ENCODE assay signal across 15 cellular contexts in the genomic region with DNA sequence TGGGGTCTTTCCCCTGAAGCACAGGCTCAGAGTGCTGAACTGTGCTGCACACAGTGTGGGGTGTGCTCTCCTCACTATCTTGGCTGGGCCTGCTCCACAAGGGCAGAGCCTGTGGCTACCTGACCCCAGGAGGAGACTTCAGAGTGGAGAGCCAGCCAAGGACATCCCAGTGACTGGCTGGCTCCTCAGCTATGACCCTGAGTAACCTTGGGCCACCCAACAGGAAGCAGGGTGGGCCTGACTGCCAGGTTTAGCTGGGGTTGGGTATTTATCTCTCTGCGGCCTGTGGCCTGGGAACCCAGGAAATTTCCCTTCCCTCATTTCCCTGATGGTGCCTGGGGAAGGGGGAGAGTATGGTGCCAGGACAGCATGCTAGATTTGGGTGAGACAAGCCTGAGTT. TPM values are rescaled to one million over a fixed set of nuclear protein-coding genes. Genes with fewer than 3 reads are reported as not detected.
DNase-seq lines count a peak whose midpoint lies in the region; ATAC-seq and TF ChIP-seq lines count a peak whose summit lies in the region.
"Had no signal": no experiment of that assay in that cellular context is flagged by ENCODE, and none has a peak within 500 bp of the region (broad histone marks: within the 10 kb centered on the region; RNA-seq: fewer than 3 reads in every experiment).

No MANE protein-coding gene starts in this region.

- TF ChIP-seq POLR2A in thyroid gland (IDR thresholded peaks at IDR 0.05): no peak

- no peak for TF ChIP-seq CTCF in right atrium auricular region (IDR thresholded peaks at IDR 0.05)
- TF ChIP-seq CTCF in VCaP (conservative IDR thresholded peaks at IDR 0.05): no peak
- no peak for TF ChIP-seq CTCF in thyroid gland (IDR thresholded peaks at IDR 0.05)

- H3K9me3 ChIP-seq in right cardiac atrium (ENCODE audit: control insufficient read depth, low read length): no peaks in the 10 kb centered on the region
- no peaks in the 10 kb centered on the region for H3K9me3 ChIP-seq in right atrium auricular region
- H3K9me3 ChIP-seq in thyroid gland: no peaks in the 10 kb centered on the region
- H3K9me3 ChIP-seq: prostate gland, SK-N-SH had no signal

- H3K27me3 ChIP-seq in right cardiac atrium (ENCODE audit: control insufficient read depth, insufficient read depth) (no peaks in the 10 kb centered on the region), right atrium auricular region (no peaks in the 10 kb centered on the region), thyroid gland (no peaks in the 10 kb centered on the region)

- H3K27ac ChIP-seq in right cardiac atrium (ENCODE audit: low read length) (peak overlapping the region; percentile 31), right atrium auricular region (peak overlapping the region in 1 of 2 donors; percentile 35), VCaP (peak overlapping the region; percentile 100; the same call in 1 of the 2 replicates), thyroid gland (peak overlapping the region; percentile 24 to 57 (median 45))
- H3K27ac ChIP-seq: C4-2B, prostate gland had no signal

- no peak for ATAC-seq in right cardiac atrium

- intact Hi-C loops in right cardiac atrium (cut with DNase I): loop anchor here in 2 of 4 donors (5.0 to 10.0 kb wide), 2 partner anchors 41 to 52 kb away; no protein-coding TSS in a partner anchor
- intact Hi-C loops in thyroid gland (cut with DNase I): no loop called here

- no peak overlapping the region for H3K4me3 ChIP-seq in right cardiac atrium (ENCODE audit: low read length)
- H3K4me3 ChIP-seq in right atrium auricular region: no peak overlapping the region
- H3K4me3 ChIP-seq in thyroid gland (replicated peaks in 1 of 3): no peak overlapping the region
- H3K4me3 ChIP-seq: prostate gland had no signal

- peaks cover 6% of the 10 kb centered on the region for H3K4me1 ChIP-seq in right cardiac atrium (ENCODE audit: control insufficient read depth, insufficient read depth, low read length)
- H3K4me1 ChIP-seq in right atrium auricular region: peaks cover 0 to 36% of the 10 kb centered on the region in 2 donors
- peaks cover 24 to 49% of the 10 kb centered on the region in 2 donors for H3K4me1 ChIP-seq in thyroid gland
- H3K4me1 ChIP-seq: prostate gland had no signal

- H3K36me3 ChIP-seq in right atrium auricular region (no peaks in the 10 kb centered on the region), thyroid gland (no peaks in the 10 kb centered on the region)
- H3K36me3 ChIP-seq: prostate gland had no signal

- 77% methylated on average over 1 of the region's 1 CpG for WGBS in right cardiac atrium
- 83% methylated on average over 1 of the region's 1 CpG; no CpG with 5 or more reads in 1 of the 2 donors for WGBS in thyroid gland, 2 donors

- no peak for DNase-seq in right cardiac atrium
- no peak for DNase-seq in right atrium auricular region (ENCODE audit: low spot score)
- DNase-seq in islet precursor cell: peak; percentile 50
- DNase-seq in thyroid gland: peak in 1 of 2 donors; percentile 41
- DNase-seq in DMS153 (lab: John Stamatoyannopoulos, UW): no peak
- no peak for DNase-seq in activated CD4-positive, CD25-positive, alpha-beta regulatory T cell (lab: John Stamatoyannopoulos, UW)
- DNase-seq in A172 (ENCODE audit: low spot score): no peak
- DNase-seq: activated CD4-positive, alpha-beta T cell treated with anti-CD3 and anti-CD28 coated beads for 4 hours; activated gamma-delta T cell; central memory CD4-positive, alpha-beta T cell; NCI-H1092; SK-N-SH had no signal

RNA-seq across cellular contexts. Expression of a gene that starts 2.1 kb away (rescaled TPM):
- total RNA-seq in right cardiac atrium: 10 to 100 TPM; 23.1 to 35.1 (median 31.6) TPM
- polyA plus RNA-seq in right cardiac atrium: 12.7 TPM
- 10 to 100 TPM in 1 of 2 donors, 1 to 10 TPM in 1; 8.3 to 11.6 TPM for total RNA-seq in right atrium auricular region
- 10 to 100 TPM; 18.3 to 34.7 (median 24.9) TPM for total RNA-seq in thyroid gland
- total RNA-seq in A172 (2014; rRNA removed; shearing (Covaris generic)): 21.4 and 23.6 TPM in 2 replicates

RNA-seq across cellular contexts. Expression of a gene that starts 45.3 kb away (rescaled TPM):
- total RNA-seq in right cardiac atrium (10 to 100 TPM; 13.6 to 20.0 (median 16.0) TPM), right atrium auricular region (10 to 100 TPM in 1 of 2 donors, 1 to 10 TPM in 1; 4.7 to 11.4 TPM), thyroid gland (10 to 100 TPM; 17.3 to 43.3 (median 35.5) TPM)
- polyA plus RNA-seq in right cardiac atrium: 16.4 TPM
- total RNA-seq in A172 (2014; rRNA removed; shearing (Covaris generic)): 49.7 and 50.5 TPM in 2 replicates

RNA-seq across cellular contexts. Expression of a gene that starts 52.3 kb away (rescaled TPM):
- total RNA-seq in right cardiac atrium (1 to 10 TPM in 1 of 4 donors, under 1 TPM in 1, not detected in 2; 0.29 to 1.3 TPM), right atrium auricular region (under 1 TPM in 1 of 2 donors, not detected in 1; 0.20 TPM), thyroid gland (1 to 10 TPM in 3 of 4 donors, not detected in 1; 1.0 to 5.2 (median 1.6) TPM)
- polyA plus RNA-seq in right cardiac atrium: 0.29 TPM
- total RNA-seq in A172 (2014; rRNA removed; shearing (Covaris generic)): 1.6 and 3.4 TPM in 2 replicates
